Comparison of ENCODE assay signal across 8 cellular contexts in the genomic region with DNA sequence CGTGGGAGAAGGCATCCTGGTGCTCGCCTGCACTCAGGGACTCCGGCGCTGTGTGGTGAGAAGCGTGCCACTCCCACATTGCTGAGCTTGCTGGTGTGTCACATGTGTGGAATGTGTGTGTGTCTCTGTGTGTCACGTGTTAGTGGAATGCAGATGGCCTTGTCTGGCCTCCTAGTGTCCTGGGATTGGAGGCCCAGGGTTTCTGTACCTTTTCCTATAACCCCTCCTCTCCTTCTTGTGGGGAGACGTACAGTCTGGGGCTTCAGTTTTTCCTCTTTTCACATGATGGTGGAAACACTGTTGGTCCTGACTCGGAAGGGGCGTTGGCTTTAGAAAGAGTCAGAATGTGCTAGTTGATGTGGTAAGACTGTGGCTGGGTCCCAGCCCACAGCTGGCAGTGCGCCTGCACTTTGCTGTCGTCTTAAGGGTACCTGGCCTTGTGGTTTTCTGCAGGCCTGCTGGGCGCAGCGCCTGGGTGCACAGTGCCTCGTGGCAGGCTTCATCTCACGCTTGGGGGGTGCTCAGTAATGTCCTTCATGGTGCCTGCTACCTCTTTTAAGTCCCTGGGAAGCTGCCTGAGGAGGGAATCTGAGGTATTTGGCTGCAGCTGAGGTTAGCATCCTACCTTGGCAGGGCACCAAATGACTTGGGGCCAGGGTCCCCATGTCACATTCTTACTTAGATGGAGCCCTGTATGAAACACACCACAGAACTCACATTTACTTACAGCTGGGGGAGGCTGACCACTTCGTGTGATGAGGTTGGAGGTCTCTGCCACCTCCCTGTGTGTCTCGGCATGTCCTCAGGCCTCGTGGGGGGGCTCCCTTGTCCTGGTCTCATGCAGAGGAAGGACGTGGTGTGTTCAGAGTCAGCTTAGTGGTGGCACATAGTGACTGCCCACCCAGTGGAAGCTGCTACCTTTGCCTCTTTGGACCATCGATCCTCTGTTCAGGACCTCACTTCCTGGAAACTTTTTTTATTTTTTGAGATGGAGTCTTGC.
DNase-seq lines count a peak whose midpoint lies in the region; ATAC-seq and TF ChIP-seq lines count a peak whose summit lies in the region.

No MANE protein-coding gene starts in this region.

- H3K36me3 Mint-ChIP-seq in activated naive CD8-positive, alpha-beta T cell treated with anti-CD3 and anti-CD28 coated beads, Interleukin-2, amount 50 U/mL, for 24 hours (ENCODE audit: low read depth): peaks cover 77% of the 10 kb centered on the region

- peak overlapping the region; percentile 84 for H3K27ac ChIP-seq in RWPE2 (ENCODE audit: poor library complexity, severe bottlenecking)

- H3K4me1 ChIP-seq in RWPE2 (ENCODE audit: insufficient read depth, poor library complexity, severe bottlenecking): peaks cover 40% of the 10 kb centered on the region

- H3K27me3 ChIP-seq in RWPE2 (ENCODE audit: insufficient read depth, poor library complexity, severe bottlenecking): no peaks in the 10 kb centered on the region

- peak overlapping the region; percentile 28 for H3K4me3 Mint-ChIP-seq in activated naive CD8-positive, alpha-beta T cell treated with anti-CD3 and anti-CD28 coated beads, Interleukin-2, amount 50 U/mL, for 24 hours

- no peaks in the 10 kb centered on the region for H3K27me3 Mint-ChIP-seq in activated naive CD8-positive, alpha-beta T cell treated with anti-CD3 and anti-CD28 coated beads, Interleukin-2, amount 50 U/mL, for 24 hours

- peaks cover 91% of the 10 kb centered on the region for H3K36me3 ChIP-seq in RWPE2 (ENCODE audit: low read depth)

- H3K9me3 ChIP-seq in RWPE2 (ENCODE audit: severe bottlenecking): no peaks in the 10 kb centered on the region

- no peak for TF ChIP-seq CTCF in RWPE2 (IDR thresholded peaks at IDR 0.05; ENCODE audit: poor library complexity, severe bottlenecking)

- ATAC-seq in RWPE2 (ENCODE audit: low read depth): peak; percentile 86
- ATAC-seq in activated naive CD8-positive, alpha-beta T cell treated with anti-CD3 and anti-CD28 coated beads, Interleukin-2, amount 50 U/mL, for 24 hours: peak; percentile 82
- no peak for ATAC-seq in GM18511 (IDR thresholded peaks at IDR 0.05; ENCODE audit: unreplicated experiment)
- no peak for ATAC-seq in HG03442 (IDR thresholded peaks at IDR 0.05; ENCODE audit: unreplicated experiment)

- DNase-seq in EH (ENCODE audit: low read depth): peak; percentile 99
- DNase-seq in RWPE2 (ENCODE audit: low spot score): peak; percentile 94
- DNase-seq in activated naive CD8-positive, alpha-beta T cell treated with anti-CD3 and anti-CD28 coated beads, Interleukin-2, amount 50 U/mL, for 24 hours: peak; percentile 73
- DNase-seq in islet precursor cell: peak; percentile 90
- peak; percentile 42 to 53 for DNase-seq in stimulated activated CD4-positive, alpha-beta T cell treated with anti-CD3 and anti-CD28 coated beads, Interleukin-4, amount 100 ng/mL, for 48 hours (ENCODE audit: low read depth in 2 of 2)
- DNase-seq in NCI-H748 treated with DMSO at 0.1 percent for 48 hours (lab: John Stamatoyannopoulos, UW): no peak

- H3K9me3 Mint-ChIP-seq in activated naive CD8-positive, alpha-beta T cell treated with anti-CD3 and anti-CD28 coated beads, Interleukin-2, amount 50 U/mL, for 24 hours: no peaks in the 10 kb centered on the region

- H3K27ac Mint-ChIP-seq in activated naive CD8-positive, alpha-beta T cell treated with anti-CD3 and anti-CD28 coated beads, Interleukin-2, amount 50 U/mL, for 24 hours: peak overlapping the region; percentile 66

- H3K4me3 ChIP-seq in RWPE2 (ENCODE audit: severe bottlenecking): no peak overlapping the region

- H3K4me1 Mint-ChIP-seq in activated naive CD8-positive, alpha-beta T cell treated with anti-CD3 and anti-CD28 coated beads, Interleukin-2, amount 50 U/mL, for 24 hours: peaks cover 72% of the 10 kb centered on the region

Comparison
In these comparisons a context has a peak if more than half of its experiments do, and no peak if none do; other contexts are left out.
1. ATAC-seq: peak in RWPE2 (single experiment) and activated naive CD8-positive, alpha-beta T cell treated with anti-CD3 and anti-CD28 coated beads, Interleukin-2, amount 50 U/mL, for 24 hours (single experiment); none in GM18511 (single experiment) and HG03442 (single experiment).